21 cellular contexts compared by ENCODE assay signal in genomic region chr6:122012576-122012975, GRCh38.
DNase-seq lines count a peak whose midpoint lies in the region; ATAC-seq, FAIRE-seq and TF ChIP-seq lines count a peak whose summit lies in the region.
"Had no signal": no experiment of that assay in that cellular context is flagged by ENCODE, and none has a peak within 500 bp of the region (broad histone marks: within the 10 kb centered on the region; RNA-seq: fewer than 3 reads in every experiment).

No MANE protein-coding gene starts in this region.

- DNase-seq in AG10803 (ENCODE audit: low read depth) (peak; percentile 88), GM23248 (peak; percentile 67), astrocyte (ENCODE audit: low read depth) (peak; percentile 64), fibroblast of mammary gland (ENCODE audit: low read depth) (peak; percentile 10), NCI-H446 (lab: John Stamatoyannopoulos, UW) (no peak), MM.1S (no peak), AML-193 (lab: John Stamatoyannopoulos, UW) (no peak)
- DNase-seq: 8988T, C1 segment of cervical spinal cord, DMS79, KBM-7, NCI-H1694 treated with DMSO at 0.1 percent for 48 hours, NCI-H2107, NCI-H2227 treated with DMSO at 0.1 percent for 48 hours, NCI-H524, NCI-H82, RPMI8226, SHP77 treated with DMSO at 0.1 percent for 48 hours had no signal

- no peaks in the 10 kb centered on the region for H3K36me3 Mint-ChIP-seq in astrocyte (ENCODE audit: low read depth, unreplicated experiment)

- 0 out of 2 replicates have a peak overlapping the region, but pooled peaks have one; percentile 4 for H2AFZ ChIP-seq in GM23248
- H2AFZ ChIP-seq in astrocyte (ENCODE audit: low read depth, low read length): no peak overlapping the region
- no peak overlapping the region for H2AFZ ChIP-seq in MM.1S (ENCODE audit: low read length)

- H3K27ac ChIP-seq in GM23248 (peak overlapping the region; percentile 30), astrocyte (ENCODE audit: low read depth, low read length) (no peak overlapping the region), MM.1S (ENCODE audit: low read length) (no peak overlapping the region)

- no peaks in the 10 kb centered on the region for H3K9me3 Mint-ChIP-seq in astrocyte (ENCODE audit: unreplicated experiment)

- no peaks in the 10 kb centered on the region for H3K79me2 ChIP-seq in GM23248 (ENCODE audit: insufficient read depth)
- H3K79me2 ChIP-seq in astrocyte (ENCODE audit: insufficient read depth, low read length): no peaks in the 10 kb centered on the region
- H3K79me2 ChIP-seq in MM.1S (ENCODE audit: low read length): no peaks in the 10 kb centered on the region

- WGBS in GM23248 (ENCODE audit: low coverage in 1 of 2, low lambda C conversion rate in 2 of 2, missing lambda C conversion rate in 2 of 2), 2 experiments: 31 to 33% methylated on average over 1 of the region's 1 CpG

- H3K4me2 ChIP-seq in GM23248 (ENCODE audit: unreplicated experiment): peak overlapping the region; percentile 19
- H3K4me2 ChIP-seq in astrocyte (ENCODE audit: low read length): no peak overlapping the region
- no peak overlapping the region for H3K4me2 ChIP-seq in MM.1S (ENCODE audit: low read depth, low read length)

- H3K36me3 ChIP-seq in GM23248 (ENCODE audit: low read depth): no peaks in the 10 kb centered on the region
- H3K36me3 ChIP-seq in astrocyte (ENCODE audit: insufficient read depth, low read length): no peaks in the 10 kb centered on the region
- H3K36me3 ChIP-seq in MM.1S (replicated peaks; ENCODE audit: insufficient read depth, low read length): no peaks in the 10 kb centered on the region

- H3K9me3 ChIP-seq in GM23248 (ENCODE audit: low read depth): no peaks in the 10 kb centered on the region
- H3K9me3 ChIP-seq in astrocyte (ENCODE audit: insufficient read depth, low read depth, low read length): no peaks in the 10 kb centered on the region
- H3K9me3 ChIP-seq in MM.1S (replicated peaks; ENCODE audit: insufficient read depth, low read length): no peaks in the 10 kb centered on the region

- H3K4me1 ChIP-seq in GM23248 (ENCODE audit: insufficient read depth) (peaks cover 56% of the 10 kb centered on the region), astrocyte (ENCODE audit: insufficient read depth, low read length) (peaks cover 6% of the 10 kb centered on the region), MM.1S (ENCODE audit: low read length) (no peaks in the 10 kb centered on the region)

- no peaks in the 10 kb centered on the region for H4K20me1 ChIP-seq in GM23248 (ENCODE audit: insufficient read depth)
- no peaks in the 10 kb centered on the region for H4K20me1 ChIP-seq in astrocyte (ENCODE audit: insufficient read depth, low read length)
- H4K20me1 ChIP-seq in MM.1S (ENCODE audit: insufficient read depth, low read length): no peaks in the 10 kb centered on the region

- no peaks in the 10 kb centered on the region for H3K27me3 ChIP-seq in GM23248 (replicated peaks; ENCODE audit: insufficient read depth)
- no peaks in the 10 kb centered on the region for H3K27me3 ChIP-seq in astrocyte (ENCODE audit: insufficient read depth, low read length)
- no peaks in the 10 kb centered on the region for H3K27me3 ChIP-seq in MM.1S (replicated peaks; ENCODE audit: insufficient read depth, low read length)

- no peak overlapping the region for H3K4me3 ChIP-seq in AG10803 (ENCODE audit: low read length)
- no peak overlapping the region for H3K4me3 ChIP-seq in GM23248
- no peak overlapping the region for H3K4me3 ChIP-seq in astrocyte (ENCODE audit: insufficient read depth, low read depth, low read length)
- H3K4me3 ChIP-seq in fibroblast of mammary gland (ENCODE audit: control insufficient read depth, low read depth, low read length): no peak overlapping the region
- H3K4me3 ChIP-seq in MM.1S (ENCODE audit: low read length): no peak overlapping the region

- no peak overlapping the region for H3K9ac ChIP-seq in GM23248
- no peak overlapping the region for H3K9ac ChIP-seq in astrocyte (ENCODE audit: low read length)
- H3K9ac ChIP-seq in MM.1S (ENCODE audit: low read length): no peak overlapping the region

- H3K4me3 Mint-ChIP-seq in astrocyte (ENCODE audit: unreplicated experiment): no peak overlapping the region

- in situ Hi-C loops in GM23248 (cut with MboI): no loop called here

- TF ChIP-seq CTCF in AG10803 (conservative IDR thresholded peaks at IDR 0.05; ENCODE audit: low read length) (no peak), astrocyte (IDR thresholded peaks at IDR 0.05; ENCODE audit: insufficient read depth, low read depth, low read length) (no peak), fibroblast of mammary gland (conservative IDR thresholded peaks at IDR 0.05; ENCODE audit: control insufficient read depth, insufficient read depth, low read depth, low read length) (no peak), MM.1S (IDR thresholded peaks at IDR 0.05; ENCODE audit: low read length) (no peak)

- no peaks in the 10 kb centered on the region for H3K27me3 Mint-ChIP-seq in astrocyte (ENCODE audit: low read depth, unreplicated experiment)

- no peaks in the 10 kb centered on the region for H3K9me2 ChIP-seq in GM23248 (ENCODE audit: insufficient read depth)
- H3K9me2 ChIP-seq in MM.1S (replicated peaks; ENCODE audit: insufficient read depth, low read length): no peaks in the 10 kb centered on the region

- no peak for FAIRE-seq in astrocyte (lab: Jason Lieb, UNC)
- FAIRE-seq: GM19239, H54 had no signal

- H3F3A ChIP-seq in GM23248 (ENCODE audit: insufficient read depth) (peaks cover 51% of the 10 kb centered on the region), MM.1S (ENCODE audit: insufficient read depth, low read length) (no peaks in the 10 kb centered on the region)

- H3K27ac Mint-ChIP-seq in astrocyte (ENCODE audit: unreplicated experiment): no peak overlapping the region

- no peak for ATAC-seq in GM18502 (IDR thresholded peaks at IDR 0.05; ENCODE audit: poor library complexity, unreplicated experiment)

- H3K4me1 Mint-ChIP-seq in astrocyte (ENCODE audit: low read depth, unreplicated experiment): peaks cover 3% of the 10 kb centered on the region

Comparison
In these comparisons a context has a peak if more than half of its experiments do, and no peak if none do; other contexts are left out.
1. DNase-seq: peak in AG10803 (single experiment), GM23248 (single experiment), astrocyte (single experiment) and fibroblast of mammary gland (single experiment); none in NCI-H446 (0 of 2), MM.1S (single experiment) and AML-193 (0 of 2).